Comparison of ENCODE assay signal across 13 cellular contexts in genomic region chr9:133839822-133840329, GRCh38.
DNase-seq lines count a peak whose midpoint lies in the region; ATAC-seq and TF ChIP-seq lines count a peak whose summit lies in the region.
"Had no signal": no experiment of that assay in that cellular context is flagged by ENCODE, and none has a peak within 500 bp of the region (broad histone marks: within the 10 kb centered on the region; RNA-seq: fewer than 3 reads in every experiment).

No MANE protein-coding gene starts in this region.

- peaks cover 18% of the 10 kb centered on the region for H3K36me3 Mint-ChIP-seq in Caco-2 (ENCODE audit: insufficient read depth, unreplicated experiment)
- H3K36me3 Mint-ChIP-seq in neural crest cell (ENCODE audit: low read depth), result no peaks in the 10 kb centered on the region
- H3K36me3 Mint-ChIP-seq: activated naive CD8-positive, alpha-beta T cell treated with anti-CD3 and anti-CD28 coated beads, Interleukin-2, amount 10 ng/mL, durations not matched to agents 7 days and 5 days had no signal

- no peak overlapping the region for H3K4me3 ChIP-seq in Caco-2 (ENCODE audit: low read depth, low read length)
- H3K4me3 ChIP-seq in gastroesophageal sphincter, result no peak overlapping the region
- H3K4me3 ChIP-seq: tibial nerve had no signal

- CTCF ChIA-PET in Caco-2 (lab: Charles Lee), result interaction anchor here (0.8 kb wide), 1 partner anchor 153 kb away, joined by 3 read pairs; no protein-coding TSS in a partner anchor

- no peaks in the 10 kb centered on the region for H3K27me3 ChIP-seq in Caco-2 (replicated peaks; ENCODE audit: control insufficient read depth, insufficient read depth, low read length)
- no peaks in the 10 kb centered on the region for H3K27me3 ChIP-seq in gastroesophageal sphincter
- H3K27me3 ChIP-seq: tibial nerve had no signal

- H3K9me3 ChIP-seq in Caco-2 (no peaks in the 10 kb centered on the region), gastroesophageal sphincter (no peaks in the 10 kb centered on the region)
- H3K9me3 ChIP-seq: tibial nerve had no signal

- 0% methylated on average over 2 of the region's 15 CpGs; no CpG with 5 or more reads in 1 of the 2 donors for WGBS in gastroesophageal sphincter (ENCODE audit: low coverage in 1 of 2), 2 donors

- H3K9me3 Mint-ChIP-seq in Caco-2 (ENCODE audit: unreplicated experiment) (no peaks in the 10 kb centered on the region), neural crest cell (no peaks in the 10 kb centered on the region)
- H3K9me3 Mint-ChIP-seq: activated naive CD8-positive, alpha-beta T cell treated with anti-CD3 and anti-CD28 coated beads, Interleukin-2, amount 10 ng/mL, durations not matched to agents 7 days and 5 days; naive thymus-derived CD8-positive, alpha-beta T cell had no signal

- no peak for TF ChIP-seq POLR2A in gastroesophageal sphincter (IDR thresholded peaks at IDR 0.05)

- H3K4me1 ChIP-seq in Caco-2, result peaks cover 5% of the 10 kb centered on the region
- peaks cover 0 to 18% (median 8%) of the 10 kb centered on the region in 3 donors for H3K4me1 ChIP-seq in gastroesophageal sphincter

- peak; percentile 25 for ATAC-seq in gastroesophageal sphincter
- no peak for ATAC-seq in GM18858 (IDR thresholded peaks at IDR 0.05; ENCODE audit: unreplicated experiment)
- no peak for ATAC-seq in HG02763 (IDR thresholded peaks at IDR 0.05; ENCODE audit: unreplicated experiment)
- ATAC-seq: HCT116; naive thymus-derived CD8-positive, alpha-beta T cell had no signal

- no peaks in the 10 kb centered on the region for H3K36me3 ChIP-seq in Caco-2 (ENCODE audit: control insufficient read depth, insufficient read depth, low read length)
- H3K36me3 ChIP-seq in gastroesophageal sphincter, result no peaks in the 10 kb centered on the region
- H3K36me3 ChIP-seq: tibial nerve had no signal

- TF ChIP-seq CTCF in Caco-2 (IDR thresholded peaks at IDR 0.05; ENCODE audit: insufficient read depth in 1 of 2, low read depth in 1 of 2, low read length in 1 of 2, severe bottlenecking in 1 of 2, unreplicated experiment in 1 of 2) (no peak), gastroesophageal sphincter (IDR thresholded peaks at IDR 0.05) (no peak), neural crest cell (conservative IDR thresholded peaks at IDR 0.05) (no peak)

- POLR2A ChIA-PET in Caco-2 (lab: Charles Lee), result no interaction called here

- H3K4me1 Mint-ChIP-seq in Caco-2 (ENCODE audit: low read depth, unreplicated experiment), result peaks cover 23% of the 10 kb centered on the region
- H3K4me1 Mint-ChIP-seq in neural crest cell, result peaks cover 36% of the 10 kb centered on the region
- H3K4me1 Mint-ChIP-seq: activated naive CD8-positive, alpha-beta T cell treated with anti-CD3 and anti-CD28 coated beads, Interleukin-2, amount 10 ng/mL, durations not matched to agents 7 days and 5 days had no signal

- H3K27ac Mint-ChIP-seq in Caco-2 (ENCODE audit: unreplicated experiment) (no peak overlapping the region), neural crest cell (ENCODE audit: unreplicated experiment) (peak overlapping the region; percentile 83)
- H3K27ac Mint-ChIP-seq: activated naive CD8-positive, alpha-beta T cell treated with anti-CD3 and anti-CD28 coated beads, Interleukin-2, amount 10 ng/mL, durations not matched to agents 7 days and 5 days; naive thymus-derived CD8-positive, alpha-beta T cell had no signal

- H3K27ac ChIP-seq in gastroesophageal sphincter, result peak overlapping the region in 1 of 4 donors; percentile 4
- H3K27ac ChIP-seq: tibial nerve had no signal

- no peaks in the 10 kb centered on the region for H3K27me3 Mint-ChIP-seq in Caco-2 (ENCODE audit: insufficient read depth, unreplicated experiment)
- no peaks in the 10 kb centered on the region for H3K27me3 Mint-ChIP-seq in neural crest cell (ENCODE audit: low read depth)
- H3K27me3 Mint-ChIP-seq: activated naive CD8-positive, alpha-beta T cell treated with anti-CD3 and anti-CD28 coated beads, Interleukin-2, amount 10 ng/mL, durations not matched to agents 7 days and 5 days had no signal

- BruUV-seq in Caco-2 (replicated peaks; lab: Mats Ljungman, UMichigan), result no TSS peak

- DNase-seq in Caco-2 (peak; percentile 27 to 61), T1000 (lab: John Stamatoyannopoulos, UW) (peak; percentile 51), neural crest cell (ENCODE audit: low read depth, low spot score) (no peak), A172 (ENCODE audit: low spot score) (no peak)
- no peak for DNase-seq in activated CD8-positive, alpha-beta memory T cell treated with anti-CD3 and anti-CD28 coated beads for 24 hours
- DNase-seq: activated naive CD8-positive, alpha-beta T cell treated with anti-CD3 and anti-CD28 coated beads, Interleukin-2, amount 10 ng/mL, durations not matched to agents 7 days and 5 days; naive thymus-derived CD8-positive, alpha-beta T cell; NCI-H2081 treated with DMSO at 0.1 percent for 48 hours had no signal

- TF ChIP-seq EP300 in gastroesophageal sphincter (IDR thresholded peaks at IDR 0.05), result no peak

- H3K4me3 Mint-ChIP-seq in Caco-2 (ENCODE audit: unreplicated experiment) (no peak overlapping the region), neural crest cell (no peak overlapping the region)
- H3K4me3 Mint-ChIP-seq: activated naive CD8-positive, alpha-beta T cell treated with anti-CD3 and anti-CD28 coated beads, Interleukin-2, amount 10 ng/mL, durations not matched to agents 7 days and 5 days; naive thymus-derived CD8-positive, alpha-beta T cell had no signal

- intact Hi-C loops in Caco-2 (cut with micrococcal nuclease; ENCODE audit: unreplicated experiment), result no loop called here

Comparison
In these comparisons a context has a peak if more than half of its experiments do, and no peak if none do; other contexts are left out.
1. DNase-seq: peak in Caco-2 (2 of 2) and T1000 (single experiment); none in neural crest cell (single experiment), activated CD8-positive, alpha-beta memory T cell treated with anti-CD3 and anti-CD28 coated beads for 24 hours (single experiment) and A172 (single experiment).